Comparison of ENCODE assay signal across 19 cellular contexts in the genomic region with DNA sequence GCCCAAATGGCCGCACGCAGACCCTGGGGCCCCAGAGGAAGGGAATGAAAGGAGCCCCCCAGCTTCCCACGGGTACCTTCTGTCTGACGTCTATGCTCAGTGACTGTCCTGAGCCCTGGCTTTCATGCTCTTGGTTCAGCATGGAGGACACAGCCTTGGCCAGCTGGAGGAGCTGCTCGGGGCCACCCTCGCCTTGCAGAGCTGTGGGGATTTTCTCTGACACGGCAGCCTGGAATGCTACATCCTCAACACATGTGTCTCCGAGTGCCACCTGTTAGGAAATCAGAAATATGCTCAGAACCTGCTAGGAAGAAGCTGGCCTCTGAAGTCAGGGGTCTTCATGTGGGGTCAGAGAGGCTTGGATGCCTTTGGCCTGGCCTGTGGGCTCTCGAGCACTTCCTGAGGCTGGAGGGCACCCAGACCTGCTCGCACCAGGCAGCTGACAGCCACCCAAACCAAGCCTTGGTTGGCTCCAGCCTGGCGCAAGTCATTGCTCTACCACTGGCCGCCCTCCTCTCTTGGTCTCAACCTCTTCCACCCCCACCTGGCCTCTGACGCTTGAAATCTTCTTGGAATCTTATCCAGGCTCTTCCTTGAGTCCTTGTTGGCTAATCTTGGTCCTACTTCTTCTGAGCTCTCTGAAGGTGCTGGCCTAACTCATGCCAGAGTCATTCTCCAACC.
DNase-seq lines count a peak whose midpoint lies in the region; ATAC-seq and TF ChIP-seq lines count a peak whose summit lies in the region.
"Had no signal": no experiment of that assay in that cellular context is flagged by ENCODE, and none has a peak within 500 bp of the region (broad histone marks: within the 10 kb centered on the region; RNA-seq: fewer than 3 reads in every experiment).

No MANE protein-coding gene starts in this region.

- intact Hi-C loops in cardiac septum (cut with DNase I) = no loop called here

- ATAC-seq in left lobe of liver = no peak

- TF ChIP-seq CTCF in cardiac fibroblast (IDR thresholded peaks at IDR 0.05; ENCODE audit: low read depth, low read length) = peak; percentile 11

- peak; percentile 64 for DNase-seq in EH (ENCODE audit: low read depth)
- DNase-seq in NCI-H226 = peak; percentile 64
- DNase-seq in cardiac fibroblast (ENCODE audit: low read depth in 2 of 2) = peak; percentile 11 to 35
- DNase-seq in non-pigmented ciliary epithelial cell (ENCODE audit: low read depth) = peak; percentile 18
- DNase-seq in NOMO-1 treated with DMSO at 0.1 percent for 48 hours (lab: John Stamatoyannopoulos, UW; ENCODE audit: unreplicated experiment) = no peak
- DNase-seq in cardiac septum (ENCODE audit: low spot score) = no peak
- DNase-seq in left lobe of liver (ENCODE audit: low spot score) = no peak
- DNase-seq in cerebellar nuclear complex (lab: John Stamatoyannopoulos, UW) = no peak
- DNase-seq: activated gamma-delta T cell treated with Interleukin-2 at 50 U/mL for 16 hours, BE2C, endodermal cell, immature natural killer cell, Karpas-422, naive B cell, NCI-H1092 treated with DMSO at 0.1 percent for 48 hours, NCI-H2029 treated with DMSO at 0.1 percent for 48 hours, Right ventricle myocardium superior, T-helper 1 cell had no signal

- H3K4me3 ChIP-seq in cardiac fibroblast (replicated peaks in 1 of 2; ENCODE audit: low read depth in 2 of 2, low read length in 2 of 2) = no peak overlapping the region
- H3K4me3 ChIP-seq: adrenal gland had no signal

Comparison
In these comparisons a context has a peak if more than half of its experiments do, and no peak if none do; other contexts are left out.
1. DNase-seq: peak in EH (single experiment), NCI-H226 (single experiment), cardiac fibroblast (2 of 2) and non-pigmented ciliary epithelial cell (single experiment); none in NOMO-1 treated with DMSO at 0.1 percent for 48 hours (single experiment), cardiac septum (single experiment), left lobe of liver (single experiment) and cerebellar nuclear complex (0 of 2).